ENCODE assay signal across 8 cellular contexts in the genomic region with DNA sequence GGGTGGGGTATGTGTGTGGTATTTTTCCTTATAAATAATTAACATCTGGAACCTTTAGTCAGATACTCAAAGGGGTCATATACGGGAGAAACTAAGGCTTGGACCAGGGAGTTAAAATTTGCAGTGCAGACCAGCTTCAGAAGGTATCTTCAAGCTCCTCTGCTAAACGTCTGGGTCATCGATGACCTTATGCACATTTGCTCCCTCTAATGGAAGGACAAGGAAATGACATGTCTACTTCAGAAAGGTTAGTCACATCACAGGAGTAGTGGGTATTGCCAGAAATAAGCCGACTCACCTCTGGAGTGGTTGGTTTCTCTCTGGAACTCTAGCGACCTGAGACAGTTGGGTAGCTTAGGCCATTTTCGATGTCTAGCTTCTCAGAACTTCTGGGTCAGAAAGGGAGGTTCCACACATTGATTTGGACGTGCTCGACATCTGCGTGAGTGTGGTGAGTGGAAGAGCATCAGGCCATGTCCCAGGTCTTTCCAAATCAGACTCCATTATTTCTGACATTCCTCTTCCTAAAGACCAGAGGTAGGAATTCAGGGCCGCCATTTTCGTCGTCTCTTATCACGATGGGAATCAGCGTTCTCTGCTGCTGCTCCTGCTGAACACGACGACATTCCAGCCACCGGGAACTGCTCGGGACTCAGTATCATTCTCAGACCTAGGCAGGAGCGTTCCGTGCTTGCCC. TPM values are rescaled to one million over a fixed set of nuclear protein-coding genes. Genes with fewer than 3 reads are reported as not detected.
A peak's percentile ranks its signal among the peaks of the same experiment; 100 is the strongest.
DNase-seq lines count a peak whose midpoint lies in the region; ATAC-seq, FAIRE-seq and TF ChIP-seq lines count a peak whose summit lies in the region.

No MANE protein-coding gene starts in this region.

- no peak for TF ChIP-seq POLR2A in K562 (conservative IDR thresholded peaks at IDR 0.05)

- H3K36me3 ChIP-seq in K562 (ENCODE audit: control insufficient read depth, insufficient read depth, low read length), result no peaks in the 10 kb centered on the region
- no peaks in the 10 kb centered on the region for H3K36me3 ChIP-seq in iPS DF 6.9 (ENCODE audit: control insufficient read depth, insufficient read depth, low read length)

- TF ChIP-seq EP300 in K562 (IDR thresholded peaks at IDR 0.05; ENCODE audit: low read length), result no peak

- POLR2A ChIA-PET in K562 (lab: Yijun Ruan, JAX), result interaction anchor here (0.6 to 3.3 kb wide), 13 partner anchors 9 to 1944 kb away, joined by 3 to 25 read pairs (median 3); a partner anchor contains a TSS

- in situ Hi-C loops in K562 (cut with MboI), result loop anchor here (5.0 kb wide), 2 partner anchors 143 to 218 kb away; no protein-coding TSS in a partner anchor

- H3K4me2 ChIP-seq in K562 (ENCODE audit: insufficient read depth, low read length), result peak overlapping the region; percentile 44

- DNase-seq in DMS 273 treated with DMSO at 0.1 percent for 48 hours (lab: John Stamatoyannopoulos, UW), result peak; percentile 60
- peak; percentile 81 for DNase-seq in LHCN-M2 (ENCODE audit: low read depth)
- peak; percentile 86 for DNase-seq in OCI-M1 (lab: John Stamatoyannopoulos, UW)
- DNase-seq in K562 (ENCODE audit: extremely low read depth in 1 of 4, low spot score in 3 of 4), result peak; percentile 71 to 86 (median 77)
- peak; percentile 71 for DNase-seq in iPS DF 6.9 (ENCODE audit: low read depth, low spot score)
- DNase-seq in stimulated activated CD4-positive, alpha-beta T cell treated with anti-CD3 and anti-CD28 coated beads, Interleukin-4, amount 100 ng/mL, for 24 hours, result peak; percentile 36

- H3K4me1 ChIP-seq in K562 (replicated peaks in 1 of 2; ENCODE audit: control insufficient read depth in 2 of 2, insufficient read depth in 2 of 2, low read length in 2 of 2) (peaks cover 26 to 69% of the 10 kb centered on the region in 2 experiments), iPS DF 6.9 (ENCODE audit: control insufficient read depth, insufficient read depth, low read length) (no peaks in the 10 kb centered on the region)

- peak; percentile 56 for ATAC-seq in GM19455 (IDR thresholded peaks at IDR 0.05; ENCODE audit: unreplicated experiment)
- ATAC-seq in K562, result peak; percentile 75
- no peak for ATAC-seq in HG02840 (IDR thresholded peaks at IDR 0.05; ENCODE audit: low FRiP score, unreplicated experiment)

- TF ChIP-seq CTCF in K562 (IDR thresholded peaks at IDR 0.05 in 2 of 3, conservative IDR thresholded peaks at IDR 0.05 in 1 of 3; ENCODE audit: insufficient read depth in 2 of 3, low read depth in 1 of 3, low read length in 3 of 3), result peak; percentile 72 to 80 (median 79)

- 47% methylated on average over 20 of the region's 20 CpGs for WGBS in K562 (ENCODE audit: insufficient coverage, low coverage, missing lambda C conversion rate)
- WGBS in iPS DF 6.9 (ENCODE audit: insufficient coverage, insufficient read length), result no CpG with 5 or more reads among the region's 20 CpGs

- H4K20me1 ChIP-seq in K562 (replicated peaks; ENCODE audit: control insufficient read depth, insufficient read depth, low read length), result no peaks in the 10 kb centered on the region

- no peaks in the 10 kb centered on the region for H3K79me2 ChIP-seq in K562 (ENCODE audit: control insufficient read depth, insufficient read depth, low read length)

- CTCF ChIA-PET in K562 (lab: Yijun Ruan, JAX; ENCODE audit: low intra/inter-chr PET ratio), result interaction anchor here (0.6 to 1.3 kb wide), 3 partner anchors 143 to 645 kb away, joined by 4 to 7 read pairs (median 6); no protein-coding TSS in a partner anchor

- H3K9me1 ChIP-seq in K562 (ENCODE audit: control insufficient read depth, insufficient read depth, low read length), result no peaks in the 10 kb centered on the region

- BruUV-seq in K562 (replicated peaks; lab: Mats Ljungman, UMichigan), result no TSS peak

- H3K27me3 ChIP-seq in K562 (ENCODE audit: control insufficient read depth in 2 of 2, insufficient read depth in 2 of 2, low read length in 2 of 2), result no peaks in the 10 kb centered on the region
- no peaks in the 10 kb centered on the region for H3K27me3 ChIP-seq in iPS DF 6.9 (ENCODE audit: control insufficient read depth, insufficient read depth, low read length)

- intact Hi-C loops in K562 (cut with micrococcal nuclease), result no loop called here

- no peak overlapping the region for H3K27ac ChIP-seq in K562 (ENCODE audit: extremely low read depth, low read depth, low read length)
- H3K27ac ChIP-seq in iPS DF 6.9 (ENCODE audit: low read length), result no peak overlapping the region

- peak; percentile 95 for FAIRE-seq in K562 (lab: Jason Lieb, UNC)

- TF ChIP-seq RAD21 in K562 (CRISPR knock-in tag; conservative IDR thresholded peaks at IDR 0.05 in 1 of 2, IDR thresholded peaks at IDR 0.05 in 1 of 2), result peak; percentile 50 to 73

- H3K4me3 ChIP-seq in K562 (no peak overlapping the region), iPS DF 6.9 (ENCODE audit: low read length) (no peak overlapping the region)

- H3K9me3 ChIP-seq in K562 (replicated peaks; ENCODE audit: control insufficient read depth, insufficient read depth, low read depth, low read length) (no peaks in the 10 kb centered on the region), iPS DF 6.9 (ENCODE audit: control insufficient read depth, insufficient read depth, low read length) (no peaks in the 10 kb centered on the region)

- no peak overlapping the region for H3K9ac ChIP-seq in K562 (ENCODE audit: insufficient read depth in 1 of 2, low read depth in 2 of 2, low read length in 2 of 2)

- peak overlapping the region; percentile 89 for H2AFZ ChIP-seq in K562 (ENCODE audit: low read depth, low read length)

TF ChIP-seq in K562, 482 proteins besides CTCF, POLR2A, EP300 and RAD21 (continues in another document):
- TF ChIP-seq GATAD2B (IDR thresholded peaks at IDR 0.05; ENCODE audit: borderline replicate concordance) (0 out of 2 replicates have a peak, but pooled peaks have one; percentile 30), TAF9B (IDR thresholded peaks at IDR 0.05; ENCODE audit: partially characterized antibody) (no peak), RBM22 (IDR thresholded peaks at IDR 0.05; ENCODE audit: low read depth, low read length, poor library complexity, severe bottlenecking) (no peak), JUND (IDR thresholded peaks at IDR 0.05; ENCODE audit: borderline replicate concordance, low read depth, low read length) (peak; percentile 61; the same call in 1 of the 2 replicates), JUND (tag; IDR thresholded peaks at IDR 0.05; ENCODE audit: borderline replicate concordance, low read depth, low read length) (peak; percentile 69; the same call in 2 of the 3 replicates), SMC3 (conservative IDR thresholded peaks at IDR 0.05; ENCODE audit: insufficient read depth, low read depth, low read length) (peak; percentile 65), CREM (IDR thresholded peaks at IDR 0.05; ENCODE audit: low read depth) (peak; percentile 66), MAFG (tag; conservative IDR thresholded peaks at IDR 0.05) (peak; percentile 34; the same call in 1 of the 2 replicates)
- TF ChIP-seq, protein P1, sequence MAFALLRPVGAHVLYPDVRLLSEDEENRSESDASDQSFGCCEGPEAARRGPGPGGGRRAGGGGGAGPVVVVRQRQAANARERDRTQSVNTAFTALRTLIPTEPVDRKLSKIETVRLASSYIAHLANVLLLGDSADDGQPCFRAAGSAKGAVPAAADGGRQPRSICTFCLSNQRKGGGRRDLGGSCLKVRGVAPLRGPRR (CRISPR knock-in tag; IDR thresholded peaks at IDR 0.05), result no peak
- TF ChIP-seq, protein P2, sequence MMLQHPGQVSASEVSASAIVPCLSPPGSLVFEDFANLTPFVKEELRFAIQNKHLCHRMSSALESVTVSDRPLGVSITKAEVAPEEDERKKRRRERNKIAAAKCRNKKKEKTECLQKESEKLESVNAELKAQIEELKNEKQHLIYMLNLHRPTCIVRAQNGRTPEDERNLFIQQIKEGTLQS (IDR thresholded peaks at IDR 0.05), result peak; percentile 47
- TF ChIP-seq, protein P2 (CRISPR knock-in tag; conservative IDR thresholded peaks at IDR 0.05), result no peak
- TF ChIP-seq, protein P3, sequence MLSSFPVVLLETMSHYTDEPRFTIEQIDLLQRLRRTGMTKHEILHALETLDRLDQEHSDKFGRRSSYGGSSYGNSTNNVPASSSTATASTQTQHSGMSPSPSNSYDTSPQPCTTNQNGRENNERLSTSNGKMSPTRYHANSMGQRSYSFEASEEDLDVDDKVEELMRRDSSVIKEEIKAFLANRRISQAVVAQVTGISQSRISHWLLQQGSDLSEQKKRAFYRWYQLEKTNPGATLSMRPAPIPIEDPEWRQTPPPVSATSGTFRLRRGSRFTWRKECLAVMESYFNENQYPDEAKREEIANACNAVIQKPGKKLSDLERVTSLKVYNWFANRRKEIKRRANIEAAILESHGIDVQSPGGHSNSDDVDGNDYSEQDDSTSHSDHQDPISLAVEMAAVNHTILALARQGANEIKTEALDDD (IDR thresholded peaks at IDR 0.05), result peak; percentile 87

RNA-seq across cellular contexts. Expression of a gene that starts 31.8 kb away (rescaled TPM):
- total RNA-seq in LHCN-M2 (2014; rRNA removed), result 10.9 and 11.3 TPM in 2 replicates
- 2.3 TPM for polyA plus RNA-seq in LHCN-M2 (2012)
- total RNA-seq in K562 (2011; cell fraction: chromatin; rRNA removed; ENCODE audit: low replicate concordance), result 7.2 and 29.1 TPM in 2 replicates
- total RNA-seq in K562 (2011; cell fraction: nucleolus; rRNA removed), result 4.7 and 8.2 TPM in 2 replicates
- total RNA-seq in K562 (2011; cell fraction: nucleoplasm; rRNA removed), result 9.2 and 13.4 TPM in 2 replicates
- total RNA-seq in K562 (2014; rRNA removed), result 6.1 and 6.6 TPM in 2 replicates
- total RNA-seq in K562 (2014; rRNA removed; fragmentation: Illumina TruSeq; extraction: Trizol), result 12.8 and 13.4 TPM in 2 replicates
- total RNA-seq in K562 (2015; rRNA removed; fragmentation: Illumina TruSeq; extraction: Trizol), result 10.0 and 11.3 TPM in 2 replicates
- 10.4 and 14.1 TPM in 2 replicates for total RNA-seq in K562 (2021)
- 7.6 and 9.5 TPM in 2 replicates for polyA plus RNA-seq in K562 (2011; rRNA removed)
- 1.2 and 2.7 TPM in 2 replicates for polyA plus RNA-seq in K562 (2011; cell fraction: cytosol; rRNA removed)
- 7.1 and 10.2 TPM in 2 replicates for polyA plus RNA-seq in K562 (2011; cell fraction: nucleus; rRNA removed)
- polyA plus RNA-seq in K562 (2012), result 4.0 and 5.3 TPM in 2 replicates
- 7.6 and 9.7 TPM in 2 replicates for polyA plus RNA-seq in K562 (2014; fragmentation: Illumina TruSeq; extraction: Trizol)
- polyA plus RNA-seq in K562 (2014; fragmentation: Nextera tagmentation; extraction: Ambion mirVana), result 1 to 10 TPM; 2.0 to 2.7 TPM
- 6.2 TPM in 2 replicates for polyA plus RNA-seq in K562 (2014; rRNA removed)
- polyA minus RNA-seq in K562 (2011; rRNA and poly(A)+ RNA removed), result 9.3 and 12.8 TPM in 2 replicates
- polyA minus RNA-seq in K562 (2011; cell fraction: cytosol; rRNA and poly(A)+ RNA removed), result 4.0 and 4.8 TPM in 2 replicates
- polyA minus RNA-seq in K562 (2011; cell fraction: nucleus; rRNA and poly(A)+ RNA removed), result 5.3 and 11.9 TPM in 2 replicates

Comparison
In these comparisons a context has a peak if more than half of its experiments do, and no peak if none do; other contexts are left out.
1. DNase-seq: peak in every context shown above with its lines; median percentile 86 in OCI-M1; 81 in LHCN-M2; 77 in K562; 71 in iPS DF 6.9; 60 in DMS 273 treated with DMSO at 0.1 percent for 48 hours; 36 in stimulated activated CD4-positive, alpha-beta T cell treated with anti-CD3 and anti-CD28 coated beads, Interleukin-4, amount 100 ng/mL, for 24 hours.